Comparison of ENCODE assay signal across 23 cellular contexts in the genomic region with DNA sequence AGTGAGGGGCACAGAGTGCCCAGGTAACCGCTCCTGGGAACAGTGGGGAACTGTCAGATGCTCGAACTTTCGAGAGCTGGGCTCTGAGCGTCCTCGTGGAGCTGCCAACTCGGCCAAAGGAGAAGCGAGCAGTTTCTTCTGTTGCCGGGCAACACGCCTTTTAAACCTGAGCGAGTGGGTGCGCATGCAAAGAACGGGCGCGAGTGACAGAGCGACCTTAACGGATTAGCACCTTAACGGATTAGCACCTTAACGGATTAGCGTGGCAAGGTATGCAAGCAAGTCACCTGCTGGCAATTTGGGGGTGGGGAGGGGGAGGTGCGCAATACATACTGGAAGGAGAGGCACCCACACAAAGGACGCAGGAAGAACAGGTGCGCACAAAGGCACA.
DNase-seq lines count a peak whose midpoint lies in the region; ATAC-seq lines count a peak whose summit lies in the region.
"Had no signal": no experiment of that assay in that cellular context is flagged by ENCODE, and none has a peak within 500 bp of the region (broad histone marks: within the 10 kb centered on the region; RNA-seq: fewer than 3 reads in every experiment).

No MANE protein-coding gene starts in this region.

- no peak overlapping the region for H2AK5ac ChIP-seq in mesendoderm (ENCODE audit: low read length)

- H3K9me3 Mint-ChIP-seq in activated CD4-positive, alpha-beta T cell treated with anti-CD3 and anti-CD28 coated beads for 36 hours (ENCODE audit: low read depth): no peaks in the 10 kb centered on the region
- H3K9me3 Mint-ChIP-seq: activated naive CD4-positive, alpha-beta T cell treated with anti-CD3 and anti-CD28 coated beads, Interleukin-2, amount 50 U/mL, for 24 hours; activated T-helper 17 cell treated with anti-CD3 and anti-CD28 coated beads, Interleukin-2, amount 50 U/mL, for 72 hours; T-helper 2 cell treated with Interferon-gamma antibody and Interleukin-4, amounts not matched to agents 5 μg/mL and 100 μg/mL, for 36 hours had no signal

- H3K4me1 Mint-ChIP-seq in activated CD4-positive, alpha-beta T cell treated with anti-CD3 and anti-CD28 coated beads for 36 hours: no peaks in the 10 kb centered on the region
- H3K4me1 Mint-ChIP-seq: activated naive CD4-positive, alpha-beta T cell treated with anti-CD3 and anti-CD28 coated beads, Interleukin-2, amount 50 U/mL, for 24 hours; activated T-helper 17 cell treated with anti-CD3 and anti-CD28 coated beads, Interleukin-2, amount 50 U/mL, for 72 hours had no signal

- CTCF ChIA-PET in activated CD4-positive, alpha-beta T cell treated with anti-CD3 and anti-CD28 coated beads for 36 hours (lab: Charles Lee): no interaction called here

- H3K4me1 ChIP-seq in mesendoderm (ENCODE audit: control insufficient read depth, low read depth, low read length): no peaks in the 10 kb centered on the region
- H3K4me1 ChIP-seq: uterus had no signal

- H3K9ac ChIP-seq in mesendoderm (ENCODE audit: low read length): no peak overlapping the region
- H3K9ac ChIP-seq: BLaER1 treated with 17β-estradiol and CSF1 and Interleukin-3, amounts not matched to agents 10 nM and 100 nM; GM23248 had no signal

- H3K27ac Mint-ChIP-seq in activated CD4-positive, alpha-beta T cell treated with anti-CD3 and anti-CD28 coated beads for 36 hours: no peak overlapping the region
- H3K27ac Mint-ChIP-seq: activated naive CD4-positive, alpha-beta T cell treated with anti-CD3 and anti-CD28 coated beads, Interleukin-2, amount 50 U/mL, for 24 hours; activated T-helper 17 cell treated with anti-CD3 and anti-CD28 coated beads, Interleukin-2, amount 50 U/mL, for 72 hours; T-helper 2 cell treated with Interferon-gamma antibody and Interleukin-4, amounts not matched to agents 5 μg/mL and 100 μg/mL, for 36 hours had no signal

- H3K18ac ChIP-seq in mesendoderm (ENCODE audit: low read length): no peak overlapping the region

- WGBS in mesendoderm (ENCODE audit: extremely low coverage, insufficient coverage, low lambda C conversion rate): no CpG with 5 or more reads among the region's 22 CpGs

- H3K56ac ChIP-seq in mesendoderm (ENCODE audit: low read length): no peak overlapping the region

- peak overlapping the region; percentile 55 for H3K27ac ChIP-seq in angular gyrus (ENCODE audit: low read depth, low read length)
- no peak overlapping the region for H3K27ac ChIP-seq in mesendoderm (ENCODE audit: low read depth, low read length)
- H3K27ac ChIP-seq: BLaER1 treated with 17β-estradiol and CSF1 and Interleukin-3, amounts not matched to agents 10 nM and 100 nM; GM23248; skin epidermis; uterus had no signal

- H3K4me2 ChIP-seq in mesendoderm (ENCODE audit: low read length): no peak overlapping the region
- H3K4me2 ChIP-seq: BLaER1 treated with 17β-estradiol and CSF1 and Interleukin-3, amounts not matched to agents 10 nM and 100 nM had no signal

- POLR2A ChIA-PET in activated CD4-positive, alpha-beta T cell treated with anti-CD3 and anti-CD28 coated beads for 36 hours (lab: Charles Lee): no interaction called here

- DNase-seq in Ammon's horn (ENCODE audit: low spot score) (peak; percentile 59), NCI-H128 (lab: John Stamatoyannopoulos, UW; ENCODE audit: unreplicated experiment) (peak; percentile 12), mesendoderm (peak; percentile 40)
- DNase-seq in activated CD4-positive, alpha-beta T cell treated with anti-CD3 and anti-CD28 coated beads for 36 hours: no peak
- no peak for DNase-seq in effector CD4-positive, alpha-beta T cell
- DNase-seq: activated CD8-positive, alpha-beta memory T cell treated with anti-CD3 and anti-CD28 coated beads, Interleukin-2, amount 50 U/mL, for 4 hours; dermis blood vessel endothelial cell; GM23248; NCI-H1105 treated with DMSO at 0.1 percent for 48 hours; NCI-H2171 treated with DMSO at 0.1 percent for 48 hours; NCI-H774; occipital lobe; stimulated activated CD4-positive, alpha-beta T cell treated with anti-CD3 and anti-CD28 coated beads, Interleukin-1b, Interleukin-23, amount 100 ng/mL, for 48 hours; uterus had no signal

- no peak overlapping the region for H2BK15ac ChIP-seq in mesendoderm (replicated peaks; ENCODE audit: low read depth)

- H3K4ac ChIP-seq in mesendoderm (ENCODE audit: low read depth, low read length): no peak overlapping the region

- no peak overlapping the region for H2BK120ac ChIP-seq in mesendoderm (ENCODE audit: low read depth, low read length)

- intact Hi-C loops in activated CD4-positive, alpha-beta T cell treated with anti-CD3 and anti-CD28 coated beads for 36 hours (cut with DNase I, micrococcal nuclease): no loop called here

- no peak overlapping the region for H4K8ac ChIP-seq in mesendoderm (ENCODE audit: low read depth, low read length)

- no peaks in the 10 kb centered on the region for H3K79me2 ChIP-seq in mesendoderm (ENCODE audit: control insufficient read depth, insufficient read depth, low read length)

- no peak overlapping the region for H3K23ac ChIP-seq in mesendoderm (ENCODE audit: low read length)

- no peak overlapping the region for H3K4me3 ChIP-seq in mesendoderm (ENCODE audit: low read length)
- H3K4me3 ChIP-seq: BLaER1 treated with 17β-estradiol and CSF1 and Interleukin-3, amounts not matched to agents 10 nM and 100 nM; GM23248; skin epidermis; uterus had no signal

- H3K79me1 ChIP-seq in mesendoderm (ENCODE audit: low read length): no peaks in the 10 kb centered on the region

- ATAC-seq in activated CD4-positive, alpha-beta T cell treated with anti-CD3 and anti-CD28 coated beads for 36 hours: no peak
- no peak for ATAC-seq in GM21717 (IDR thresholded peaks at IDR 0.05; ENCODE audit: unreplicated experiment)
- no peak for ATAC-seq in HG02763 (IDR thresholded peaks at IDR 0.05; ENCODE audit: unreplicated experiment)
- ATAC-seq: activated T-helper 17 cell treated with anti-CD3 and anti-CD28 coated beads, Interleukin-2, amount 50 U/mL, for 72 hours; Right ventricle myocardium inferior had no signal

- no peaks in the 10 kb centered on the region for H3K36me3 ChIP-seq in mesendoderm (ENCODE audit: control insufficient read depth, insufficient read depth, low read length)
- H3K36me3 ChIP-seq: BLaER1 treated with 17β-estradiol and CSF1 and Interleukin-3, amounts not matched to agents 10 nM and 100 nM; uterus had no signal

- no peak overlapping the region for H4K5ac ChIP-seq in mesendoderm (ENCODE audit: low read length)

- peaks cover 2% of the 10 kb centered on the region for H3K27me3 Mint-ChIP-seq in activated CD4-positive, alpha-beta T cell treated with anti-CD3 and anti-CD28 coated beads for 36 hours

- no peaks in the 10 kb centered on the region for H3K36me3 Mint-ChIP-seq in activated CD4-positive, alpha-beta T cell treated with anti-CD3 and anti-CD28 coated beads for 36 hours (ENCODE audit: low read depth)
- H3K36me3 Mint-ChIP-seq: activated naive CD4-positive, alpha-beta T cell treated with anti-CD3 and anti-CD28 coated beads, Interleukin-2, amount 50 U/mL, for 24 hours had no signal

- H2BK5ac ChIP-seq in mesendoderm (ENCODE audit: low read length): no peak overlapping the region

- no peak overlapping the region for H3K4me3 Mint-ChIP-seq in activated CD4-positive, alpha-beta T cell treated with anti-CD3 and anti-CD28 coated beads for 36 hours
- H3K4me3 Mint-ChIP-seq: activated naive CD4-positive, alpha-beta T cell treated with anti-CD3 and anti-CD28 coated beads, Interleukin-2, amount 50 U/mL, for 24 hours; activated T-helper 17 cell treated with anti-CD3 and anti-CD28 coated beads, Interleukin-2, amount 50 U/mL, for 72 hours; T-helper 2 cell treated with Interferon-gamma antibody and Interleukin-4, amounts not matched to agents 5 μg/mL and 100 μg/mL, for 36 hours had no signal

- no peaks in the 10 kb centered on the region for H3K27me3 ChIP-seq in mesendoderm (ENCODE audit: insufficient read depth, low read length, poor library complexity)
- H3K27me3 ChIP-seq: BLaER1 treated with 17β-estradiol and CSF1 and Interleukin-3, amounts not matched to agents 10 nM and 100 nM; uterus had no signal

Comparison
In these comparisons a context has a peak if more than half of its experiments do, and no peak if none do; other contexts are left out.
1. DNase-seq: peak in Ammon's horn (single experiment), NCI-H128 (single experiment) and mesendoderm (single experiment); none in activated CD4-positive, alpha-beta T cell treated with anti-CD3 and anti-CD28 coated beads for 36 hours (single experiment) and effector CD4-positive, alpha-beta T cell (single experiment).